9 cellular contexts compared by ENCODE assay signal in the genomic region with DNA sequence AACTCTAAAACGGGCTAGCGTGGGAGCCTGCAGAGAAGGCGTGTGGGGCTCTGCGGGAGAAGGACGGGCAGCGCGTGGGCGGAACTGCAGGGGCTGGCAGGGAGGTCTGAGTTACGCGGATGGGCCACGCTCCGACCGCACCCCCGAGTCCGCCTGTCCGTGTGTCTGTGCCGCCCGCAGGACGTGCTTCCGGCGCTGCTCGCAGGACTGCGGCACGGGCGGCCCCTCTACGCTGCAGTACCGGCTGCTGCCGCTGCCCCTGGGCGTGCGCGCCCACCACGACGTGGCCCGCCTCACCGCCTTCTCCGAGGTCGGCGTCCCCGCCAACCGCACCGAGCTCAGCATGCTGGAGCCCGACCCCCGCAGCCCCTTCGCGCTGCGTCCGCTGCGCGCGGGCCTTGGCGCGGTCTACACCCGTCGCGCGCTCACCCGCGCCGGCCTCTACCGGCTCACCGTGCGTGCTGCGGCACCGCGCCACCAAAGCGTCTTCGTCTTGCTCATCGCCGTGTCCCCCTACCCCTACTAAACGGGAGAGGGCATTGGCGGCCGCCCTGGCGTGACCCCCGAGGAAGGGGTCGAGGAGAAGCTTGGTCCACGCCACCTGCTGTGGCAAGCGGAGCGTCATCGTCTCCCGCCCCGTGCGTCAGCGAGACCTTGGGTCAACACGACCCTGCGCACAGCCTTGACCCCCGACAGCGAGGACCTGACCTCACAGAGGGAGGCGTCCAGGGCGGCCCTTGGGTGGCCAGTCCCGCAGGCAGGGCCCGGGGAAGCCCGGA. TPM values are rescaled to one million over a fixed set of nuclear protein-coding genes. Genes with fewer than 3 reads are reported as not detected.
DNase-seq lines count a peak whose midpoint lies in the region; ATAC-seq, FAIRE-seq and TF ChIP-seq lines count a peak whose summit lies in the region.
"Had no signal": no experiment of that assay in that cellular context is flagged by ENCODE, and none has a peak within 500 bp of the region (broad histone marks: within the 10 kb centered on the region; RNA-seq: fewer than 3 reads in every experiment).

No MANE protein-coding gene starts in this region.

- no peaks in the 10 kb centered on the region for H3K9me1 ChIP-seq in endothelial cell of umbilical vein (replicated peaks; ENCODE audit: control insufficient read depth, extremely low read depth, insufficient read depth, low read length)

- no peak for TF ChIP-seq POLR2A in endothelial cell of umbilical vein (IDR thresholded peaks at IDR 0.05; ENCODE audit: low read depth, low read length)

- FAIRE-seq in endothelial cell of umbilical vein (lab: Jason Lieb, UNC) (peak; percentile 87), RCC 7860 (lab: Jason Lieb, UNC) (no peak)

- peaks cover 0 to 7% (median 3%) of the 10 kb centered on the region in 3 donors for H3K4me1 Mint-ChIP-seq in T-cell
- H3K4me1 Mint-ChIP-seq in naive thymus-derived CD8-positive, alpha-beta T cell: peaks cover 0 to 8% (median 2%) of the 10 kb centered on the region in 4 donors

- dilution Hi-C loops in endothelial cell of umbilical vein (cut with MboI; ENCODE audit: extremely low pct_ligation_motif_present, low sequenced_read_pairs): no loop called here

- H3K27ac ChIP-seq in endothelial cell of umbilical vein (ENCODE audit: insufficient read depth, low read depth, low read length) (no peak overlapping the region), upper lobe of right lung (no peak overlapping the region)

- no peaks in the 10 kb centered on the region for H3K9me3 Mint-ChIP-seq in T-cell
- H3K9me3 Mint-ChIP-seq in naive thymus-derived CD8-positive, alpha-beta T cell: peaks cover 0 to 7% (median 0%) of the 10 kb centered on the region in 9 donors

- H3K36me3 Mint-ChIP-seq in T-cell: no peaks in the 10 kb centered on the region
- no peaks in the 10 kb centered on the region for H3K36me3 Mint-ChIP-seq in naive thymus-derived CD8-positive, alpha-beta T cell
- H3K36me3 Mint-ChIP-seq: activated naive CD8-positive, alpha-beta T cell had no signal

- peak overlapping the region; percentile 63 for H2AFZ ChIP-seq in endothelial cell of umbilical vein (ENCODE audit: low read depth, low read length)

- BruUV-seq in endothelial cell of umbilical vein (replicated peaks; lab: Mats Ljungman, UMichigan): no TSS peak

- H3K27me3 ChIP-seq in endothelial cell of umbilical vein (ENCODE audit: control insufficient read depth in 2 of 2, insufficient read depth in 2 of 2, low read length in 2 of 2) (peaks cover 0 to 3% of the 10 kb centered on the region in 2 experiments), upper lobe of right lung (peaks cover 27% of the 10 kb centered on the region)

- peaks cover 3% of the 10 kb centered on the region for H3K4me1 ChIP-seq in endothelial cell of umbilical vein (ENCODE audit: control insufficient read depth, extremely low read depth, insufficient read depth, low read length)
- peaks cover 5% of the 10 kb centered on the region for H3K4me1 ChIP-seq in upper lobe of right lung

- H3K4me3 ChIP-seq in endothelial cell of umbilical vein (replicated peaks in 1 of 3; ENCODE audit: insufficient read depth in 1 of 3, low read depth in 1 of 3, low read length in 3 of 3): peak overlapping the region in 1 of 3 experiments; percentile 3
- peak overlapping the region; percentile 32 for H3K4me3 ChIP-seq in upper lobe of right lung

- no peak overlapping the region for H3K27ac Mint-ChIP-seq in T-cell
- no peak overlapping the region for H3K27ac Mint-ChIP-seq in naive thymus-derived CD8-positive, alpha-beta T cell
- H3K27ac Mint-ChIP-seq: activated naive CD8-positive, alpha-beta T cell had no signal

- H3K36me3 ChIP-seq in endothelial cell of umbilical vein (ENCODE audit: control insufficient read depth in 2 of 2, extremely low read depth in 1 of 2, insufficient read depth in 2 of 2, low read length in 2 of 2): no peaks in the 10 kb centered on the region
- no peaks in the 10 kb centered on the region for H3K36me3 ChIP-seq in upper lobe of right lung

- H3K4me3 Mint-ChIP-seq in T-cell: peak overlapping the region in 1 of 3 donors; percentile 39
- peak overlapping the region in 7 of 10 donors; percentile 3 to 53 (median 36) for H3K4me3 Mint-ChIP-seq in naive thymus-derived CD8-positive, alpha-beta T cell

- H3K4me2 ChIP-seq in endothelial cell of umbilical vein (ENCODE audit: insufficient read depth, low read length): peak overlapping the region; percentile 38

- H4K20me1 ChIP-seq in endothelial cell of umbilical vein (replicated peaks; ENCODE audit: control insufficient read depth, extremely low read depth, insufficient read depth, low read length): no peaks in the 10 kb centered on the region

- H3K9ac ChIP-seq in endothelial cell of umbilical vein (replicated peaks; ENCODE audit: extremely low read depth, insufficient read depth, low read length): no peak overlapping the region

- peaks cover 12 to 68% of the 10 kb centered on the region in 2 donors for H3K27me3 Mint-ChIP-seq in T-cell
- peaks cover 12 to 78% (median 31%) of the 10 kb centered on the region in 5 donors for H3K27me3 Mint-ChIP-seq in naive thymus-derived CD8-positive, alpha-beta T cell

- POLR2A ChIA-PET in T-cell (lab: Charles Lee): no interaction called here
- POLR2A ChIA-PET in endothelial cell of umbilical vein (lab: Charles Lee): no interaction called here
- POLR2A ChIA-PET in naive thymus-derived CD8-positive, alpha-beta T cell (lab: Charles Lee): no interaction called here

- H3K9me3 ChIP-seq in endothelial cell of umbilical vein (replicated peaks; ENCODE audit: control insufficient read depth, insufficient read depth, low read length): no peaks in the 10 kb centered on the region
- no peaks in the 10 kb centered on the region for H3K9me3 ChIP-seq in upper lobe of right lung

- peak; percentile 16 for DNase-seq in activated gamma-delta T cell treated with Interleukin-2 at 50 U/mL for 16 hours
- DNase-seq in activated gamma-delta T cell (lab: John Stamatoyannopoulos, UW): no peak
- DNase-seq in T-cell: peak in 13 of 34 experiments; percentile 3 to 35 (median 20)
- DNase-seq in endothelial cell of umbilical vein (ENCODE audit: low read depth, low spot score): peak; percentile 43
- DNase-seq in naive thymus-derived CD8-positive, alpha-beta T cell: peak in 7 of 10 donors; percentile 16 to 45 (median 19)
- DNase-seq in upper lobe of right lung: no peak
- DNase-seq in RCC 7860 (ENCODE audit: low spot score): no peak

- CTCF ChIA-PET in T-cell (lab: Charles Lee): no interaction called here
- CTCF ChIA-PET in endothelial cell of umbilical vein (lab: Charles Lee): interaction anchor here (1.0 kb wide), 1 partner anchor 20 kb away, joined by 6 read pairs; no protein-coding TSS in a partner anchor

- TF ChIP-seq CTCF in endothelial cell of umbilical vein (IDR thresholded peaks at IDR 0.05; ENCODE audit: extremely low read depth in 1 of 2, insufficient read depth in 1 of 2, low read depth in 1 of 2, low read length in 2 of 2) (peak; percentile 62 to 74), upper lobe of right lung (IDR thresholded peaks at IDR 0.05) (peak; percentile 54)

- intact Hi-C loops in endothelial cell of umbilical vein (cut with micrococcal nuclease) (no loop called here), upper lobe of right lung (cut with DNase I) (no loop called here)

- H3K79me2 ChIP-seq in endothelial cell of umbilical vein (ENCODE audit: control insufficient read depth, insufficient read depth, low read length): no peaks in the 10 kb centered on the region

- ATAC-seq in T-cell (replicated peaks in 1 of 4): peak; percentile 77 to 81 (median 80)
- peak; percentile 92 to 98 for ATAC-seq in naive thymus-derived CD8-positive, alpha-beta T cell
- ATAC-seq in upper lobe of right lung: peak; percentile 70
- no peak for ATAC-seq in HG03439 (IDR thresholded peaks at IDR 0.05; ENCODE audit: unreplicated experiment)

TF ChIP-seq in endothelial cell of umbilical vein, 7 proteins besides CTCF, POLR2A, EP300 and RAD21:
- TF ChIP-seq EZH2 (IDR thresholded peaks at IDR 0.05; ENCODE audit: borderline replicate concordance, low read depth, low read length, severe bottlenecking) (peak; percentile 82), FOS (IDR thresholded peaks at IDR 0.05; ENCODE audit: borderline replicate concordance, insufficient read depth, low read length) (no peak)

RNA-seq across cellular contexts. Expression of a gene that starts 11.4 kb away (rescaled TPM):
- total RNA-seq in T-cell (1 to 10 TPM in 2 of 5 donors, under 1 TPM in 1, not detected in 2; 0.92 to 2.1 (median 1.2) TPM), endothelial cell of umbilical vein (2.0 and 3.6 TPM in 2 replicates), upper lobe of right lung (96.0 TPM)
- 12.4 and 14.9 TPM in 2 replicates for polyA plus RNA-seq in endothelial cell of umbilical vein
- polyA plus RNA-seq in endothelial cell of umbilical vein (2011; cell fraction: cytosol; rRNA removed): 10.9 and 11.1 TPM in 2 replicates
- 2.8 and 6.7 TPM in 2 replicates for polyA plus RNA-seq in endothelial cell of umbilical vein (2011; cell fraction: nucleus; rRNA removed)
- polyA plus RNA-seq in endothelial cell of umbilical vein (2012): 3.7 and 7.1 TPM in 2 replicates
- 7.9 and 12.0 TPM in 2 replicates for polyA minus RNA-seq in endothelial cell of umbilical vein
- polyA minus RNA-seq in endothelial cell of umbilical vein (2011; cell fraction: cytosol; rRNA and poly(A)+ RNA removed): 628 TPM
- 3.6 and 5.3 TPM in 2 replicates for polyA minus RNA-seq in endothelial cell of umbilical vein (2011; cell fraction: nucleus; rRNA and poly(A)+ RNA removed)
- total RNA-seq in naive thymus-derived CD8-positive, alpha-beta T cell: not detected
- not detected for polyA plus RNA-seq in naive thymus-derived CD8-positive, alpha-beta T cell

Comparison
In these comparisons a context has a peak if more than half of its experiments do, and no peak if none do; other contexts are left out.
1. DNase-seq: peak in activated gamma-delta T cell treated with Interleukin-2 at 50 U/mL for 16 hours (single experiment), endothelial cell of umbilical vein (single experiment) and naive thymus-derived CD8-positive, alpha-beta T cell (7 of 10); none in activated gamma-delta T cell (single experiment), upper lobe of right lung (single experiment) and RCC 7860 (single experiment).
2. RNA of a gene that starts 11.4 kb away (total RNA-seq): 96.0 TPM in upper lobe of right lung (single experiment); 2.0 to 3.6 TPM in endothelial cell of umbilical vein, 0.92 to 2.1 TPM in T-cell and not detected in naive thymus-derived CD8-positive, alpha-beta T cell; every median in the first group is over 10 times any median in the second.